Comparison of ENCODE assay signal across 9 cellular contexts in the genomic region with DNA sequence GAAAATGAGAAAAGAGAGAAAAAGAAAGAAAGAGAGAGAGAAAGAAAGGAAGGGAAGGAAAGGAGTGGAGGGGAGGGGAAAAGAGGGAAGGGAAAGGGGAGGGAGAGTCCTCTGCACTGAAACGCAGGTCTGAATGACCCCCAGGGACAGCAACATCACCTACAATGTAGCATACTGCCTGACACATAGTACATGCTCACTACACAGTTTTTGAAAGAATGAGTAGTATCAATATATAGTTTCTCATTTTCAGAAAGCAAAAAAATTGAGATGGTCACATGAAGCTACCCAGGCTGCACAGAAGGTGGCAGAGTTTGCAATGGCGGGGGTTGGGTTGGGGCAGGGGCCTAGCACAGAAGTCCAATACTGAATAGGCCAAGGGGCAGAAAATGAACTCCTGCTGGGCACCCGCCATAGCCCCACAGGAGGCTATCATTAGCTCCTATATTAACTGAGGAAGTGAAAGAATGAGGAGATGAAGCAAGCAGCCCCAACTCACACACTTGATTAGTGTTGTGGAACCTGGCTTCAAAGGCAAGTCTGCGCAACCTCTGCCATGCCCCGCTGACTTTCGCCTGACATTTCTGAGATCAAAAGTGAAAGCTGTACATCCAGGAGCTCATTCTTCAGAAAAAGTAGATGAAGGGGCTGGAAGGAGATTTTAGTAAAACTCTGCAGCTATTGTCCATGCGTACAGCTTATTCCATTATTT.
DNase-seq lines count a peak whose midpoint lies in the region; ATAC-seq, FAIRE-seq and TF ChIP-seq lines count a peak whose summit lies in the region.
"Had no signal": no experiment of that assay in that cellular context is flagged by ENCODE, and none has a peak within 500 bp of the region (broad histone marks: within the 10 kb centered on the region; RNA-seq: fewer than 3 reads in every experiment).

No MANE protein-coding gene starts in this region.

- no peaks in the 10 kb centered on the region for H3K27me3 Mint-ChIP-seq in endodermal cell (ENCODE audit: insufficient read depth)

- H3K27ac ChIP-seq in endodermal cell (ENCODE audit: low read depth, low read length) (no peak overlapping the region), osteoblast (ENCODE audit: low read depth, low read length) (no peak overlapping the region), uterus (no peak overlapping the region), SK-N-SH (ENCODE audit: low read depth in 2 of 2, low read length in 1 of 2) (no peak overlapping the region)

- no peaks in the 10 kb centered on the region for H3K36me3 ChIP-seq in endodermal cell (ENCODE audit: control insufficient read depth, insufficient read depth, low read length)
- peaks cover 3% of the 10 kb centered on the region for H3K36me3 ChIP-seq in H7 (replicated peaks; ENCODE audit: control insufficient read depth, insufficient read depth, low read length)
- no peaks in the 10 kb centered on the region for H3K36me3 ChIP-seq in osteoblast (ENCODE audit: insufficient read depth, low read length)
- no peaks in the 10 kb centered on the region for H3K36me3 ChIP-seq in uterus
- no peaks in the 10 kb centered on the region for H3K36me3 ChIP-seq in SK-N-SH (replicated peaks in 1 of 2; ENCODE audit: control insufficient read depth in 1 of 2, insufficient read depth in 2 of 2, low read length in 1 of 2)

- H3K4me3 ChIP-seq in endodermal cell (ENCODE audit: low read length) (no peak overlapping the region), H7 (ENCODE audit: insufficient read depth, low read depth, low read length) (no peak overlapping the region), osteoblast (ENCODE audit: insufficient read depth, low read length) (no peak overlapping the region), uterus (no peak overlapping the region), SK-N-SH (ENCODE audit: low read depth in 2 of 2, low read length in 1 of 2) (no peak overlapping the region)

- TF ChIP-seq POLR2A in GM12892 (IDR thresholded peaks at IDR 0.05; ENCODE audit: low read depth, low read length) (no peak), uterus (IDR thresholded peaks at IDR 0.05) (no peak)

- intact Hi-C loops in uterus (cut with DNase I; ENCODE audit: low total_unique reads), result no loop called here

- no peaks in the 10 kb centered on the region for H3K36me3 Mint-ChIP-seq in endodermal cell (ENCODE audit: low read depth)
- H3K36me3 Mint-ChIP-seq: activated naive CD8-positive, alpha-beta T cell had no signal

- 89 to 100% methylated on average over 3 to 7 of the region's 7 CpGs for WGBS in endodermal cell (ENCODE audit: insufficient coverage in 1 of 2, insufficient read length in 1 of 2), 2 experiments
- 65% methylated on average over 6 of the region's 7 CpGs for WGBS in SK-N-SH (ENCODE audit: low lambda C conversion rate)

- H3K9ac ChIP-seq in endodermal cell (ENCODE audit: extremely low read depth, low read length, poor library complexity, severe bottlenecking) (no peak overlapping the region), SK-N-SH (no peak overlapping the region)

- H3K79me2 ChIP-seq in osteoblast (ENCODE audit: insufficient read depth, low read length), result no peaks in the 10 kb centered on the region
- H3K79me2 ChIP-seq in SK-N-SH (ENCODE audit: insufficient read depth), result no peaks in the 10 kb centered on the region

- ATAC-seq in GM21390 (IDR thresholded peaks at IDR 0.05; ENCODE audit: unreplicated experiment), result peak; percentile 85
- peak; percentile 84 for ATAC-seq in HG03439 (IDR thresholded peaks at IDR 0.05; ENCODE audit: unreplicated experiment)

- no peak for TF ChIP-seq RAD21 in SK-N-SH (IDR thresholded peaks at IDR 0.05; ENCODE audit: low read length)

- no peak for TF ChIP-seq EP300 in SK-N-SH (IDR thresholded peaks at IDR 0.05; ENCODE audit: borderline replicate concordance in 1 of 2, low read depth in 1 of 2, low read length in 1 of 2)

- H3K4me1 ChIP-seq in endodermal cell (ENCODE audit: control insufficient read depth, insufficient read depth, low read length) (peaks cover 7% of the 10 kb centered on the region), osteoblast (ENCODE audit: insufficient read depth, low read length) (no peaks in the 10 kb centered on the region), uterus (no peaks in the 10 kb centered on the region), SK-N-SH (ENCODE audit: control insufficient read depth in 1 of 2, insufficient read depth in 2 of 2, low read depth in 1 of 2, low read length in 1 of 2) (no peaks in the 10 kb centered on the region)

- H3K9me2 ChIP-seq in SK-N-SH, result no peaks in the 10 kb centered on the region

- POLR2A ChIA-PET in SK-N-SH (lab: Yijun Ruan, JAX), result no interaction called here

- no peaks in the 10 kb centered on the region for H3K9me3 ChIP-seq in endodermal cell (ENCODE audit: control insufficient read depth, low read length)
- no peaks in the 10 kb centered on the region for H3K9me3 ChIP-seq in osteoblast (ENCODE audit: low read depth, low read length)
- no peaks in the 10 kb centered on the region for H3K9me3 ChIP-seq in uterus
- H3K9me3 ChIP-seq in SK-N-SH, result no peaks in the 10 kb centered on the region

- no peak overlapping the region for H3K27ac Mint-ChIP-seq in endodermal cell
- H3K27ac Mint-ChIP-seq: activated naive CD8-positive, alpha-beta T cell had no signal

- no peak overlapping the region for H2AFZ ChIP-seq in osteoblast (ENCODE audit: low read length)
- no peak overlapping the region for H2AFZ ChIP-seq in SK-N-SH (ENCODE audit: low read depth)

- peak; percentile 29 for TF ChIP-seq CTCF in endodermal cell (conservative IDR thresholded peaks at IDR 0.05)
- no peak for TF ChIP-seq CTCF in osteoblast (IDR thresholded peaks at IDR 0.05; ENCODE audit: extremely low read depth, low read depth, low read length)
- TF ChIP-seq CTCF in uterus (IDR thresholded peaks at IDR 0.05), result no peak
- no peak for TF ChIP-seq CTCF in SK-N-SH (IDR thresholded peaks at IDR 0.05)

- no peaks in the 10 kb centered on the region for H4K20me1 ChIP-seq in osteoblast (ENCODE audit: insufficient read depth, low read length)
- no peaks in the 10 kb centered on the region for H4K20me1 ChIP-seq in SK-N-SH (ENCODE audit: insufficient read depth)

- no peak overlapping the region for H3K4me3 Mint-ChIP-seq in endodermal cell
- H3K4me3 Mint-ChIP-seq: activated naive CD8-positive, alpha-beta T cell had no signal

- peaks cover 6% of the 10 kb centered on the region for H3K4me1 Mint-ChIP-seq in endodermal cell

- H3K9me3 Mint-ChIP-seq in endodermal cell, result no peaks in the 10 kb centered on the region

- CTCF ChIA-PET in SK-N-SH (lab: Yijun Ruan, JAX), result interaction anchor here (0.6 to 2.4 kb wide), 11 partner anchors 10 to 812 kb away, joined by 3 to 9 read pairs (median 3); no protein-coding TSS in a partner anchor

- no peaks in the 10 kb centered on the region for H3F3A ChIP-seq in SK-N-SH (replicated peaks; ENCODE audit: insufficient read depth)

- no peaks in the 10 kb centered on the region for H3K27me3 ChIP-seq in endodermal cell (ENCODE audit: control insufficient read depth, insufficient read depth, low read length, poor library complexity, severe bottlenecking)
- no peaks in the 10 kb centered on the region for H3K27me3 ChIP-seq in H7 (ENCODE audit: control insufficient read depth, insufficient read depth, low read length)
- H3K27me3 ChIP-seq in osteoblast (ENCODE audit: insufficient read depth, low read length), result no peaks in the 10 kb centered on the region
- H3K27me3 ChIP-seq in uterus, result no peaks in the 10 kb centered on the region
- H3K27me3 ChIP-seq in SK-N-SH (ENCODE audit: insufficient read depth), result no peaks in the 10 kb centered on the region

- FAIRE-seq in GM12892 (lab: Jason Lieb, UNC), result peak; percentile 93

- DNase-seq in GM12892 (ENCODE audit: insufficient read length) (peak; percentile 45), endodermal cell (no peak), H7 (no peak), osteoblast (ENCODE audit: insufficient read length, low spot score, missing footprints) (no peak), uterus (no peak), SK-N-SH (no peak)

- H3K4me2 ChIP-seq in osteoblast (ENCODE audit: insufficient read depth, low read length) (no peak overlapping the region), SK-N-SH (no peak overlapping the region)

TF ChIP-seq in SK-N-SH, 30 proteins besides CTCF, POLR2A, EP300 and RAD21 (continues in another document):
- TF ChIP-seq, protein P1, sequence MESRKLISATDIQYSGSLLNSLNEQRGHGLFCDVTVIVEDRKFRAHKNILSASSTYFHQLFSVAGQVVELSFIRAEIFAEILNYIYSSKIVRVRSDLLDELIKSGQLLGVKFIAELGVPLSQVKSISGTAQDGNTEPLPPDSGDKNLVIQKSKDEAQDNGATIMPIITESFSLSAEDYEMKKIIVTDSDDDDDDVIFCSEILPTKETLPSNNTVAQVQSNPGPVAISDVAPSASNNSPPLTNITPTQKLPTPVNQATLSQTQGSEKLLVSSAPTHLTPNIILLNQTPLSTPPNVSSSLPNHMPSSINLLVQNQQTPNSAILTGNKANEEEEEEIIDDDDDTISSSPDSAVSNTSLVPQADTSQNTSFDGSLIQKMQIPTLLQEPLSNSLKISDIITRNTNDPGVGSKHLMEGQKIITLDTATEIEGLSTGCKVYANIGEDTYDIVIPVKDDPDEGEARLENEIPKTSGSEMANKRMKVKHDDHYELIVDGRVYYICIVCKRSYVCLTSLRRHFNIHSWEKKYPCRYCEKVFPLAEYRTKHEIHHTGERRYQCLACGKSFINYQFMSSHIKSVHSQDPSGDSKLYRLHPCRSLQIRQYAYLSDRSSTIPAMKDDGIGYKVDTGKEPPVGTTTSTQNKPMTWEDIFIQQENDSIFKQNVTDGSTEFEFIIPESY (IDR thresholded peaks at IDR 0.05; ENCODE audit: borderline replicate concordance, low read depth), result no peak
- TF ChIP-seq FOSL2 (IDR thresholded peaks at IDR 0.05; ENCODE audit: borderline replicate concordance, low read depth), result no peak
- no peak for TF ChIP-seq JUND (IDR thresholded peaks at IDR 0.05)
- TF ChIP-seq YY1 (IDR thresholded peaks at IDR 0.05; ENCODE audit: low read depth), result no peak
- TF ChIP-seq, protein P2, sequence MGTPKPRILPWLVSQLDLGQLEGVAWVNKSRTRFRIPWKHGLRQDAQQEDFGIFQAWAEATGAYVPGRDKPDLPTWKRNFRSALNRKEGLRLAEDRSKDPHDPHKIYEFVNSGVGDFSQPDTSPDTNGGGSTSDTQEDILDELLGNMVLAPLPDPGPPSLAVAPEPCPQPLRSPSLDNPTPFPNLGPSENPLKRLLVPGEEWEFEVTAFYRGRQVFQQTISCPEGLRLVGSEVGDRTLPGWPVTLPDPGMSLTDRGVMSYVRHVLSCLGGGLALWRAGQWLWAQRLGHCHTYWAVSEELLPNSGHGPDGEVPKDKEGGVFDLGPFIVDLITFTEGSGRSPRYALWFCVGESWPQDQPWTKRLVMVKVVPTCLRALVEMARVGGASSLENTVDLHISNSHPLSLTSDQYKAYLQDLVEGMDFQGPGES (IDR thresholded peaks at IDR 0.05; ENCODE audit: low read depth, low read length), result no peak
- TF ChIP-seq, protein P3, sequence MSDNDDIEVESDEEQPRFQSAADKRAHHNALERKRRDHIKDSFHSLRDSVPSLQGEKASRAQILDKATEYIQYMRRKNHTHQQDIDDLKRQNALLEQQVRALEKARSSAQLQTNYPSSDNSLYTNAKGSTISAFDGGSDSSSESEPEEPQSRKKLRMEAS (IDR thresholded peaks at IDR 0.05; ENCODE audit: low read depth), result no peak
- no peak for TF ChIP-seq ELF1 (IDR thresholded peaks at IDR 0.05)
